8 cellular contexts compared by ENCODE assay signal in the genomic region with DNA sequence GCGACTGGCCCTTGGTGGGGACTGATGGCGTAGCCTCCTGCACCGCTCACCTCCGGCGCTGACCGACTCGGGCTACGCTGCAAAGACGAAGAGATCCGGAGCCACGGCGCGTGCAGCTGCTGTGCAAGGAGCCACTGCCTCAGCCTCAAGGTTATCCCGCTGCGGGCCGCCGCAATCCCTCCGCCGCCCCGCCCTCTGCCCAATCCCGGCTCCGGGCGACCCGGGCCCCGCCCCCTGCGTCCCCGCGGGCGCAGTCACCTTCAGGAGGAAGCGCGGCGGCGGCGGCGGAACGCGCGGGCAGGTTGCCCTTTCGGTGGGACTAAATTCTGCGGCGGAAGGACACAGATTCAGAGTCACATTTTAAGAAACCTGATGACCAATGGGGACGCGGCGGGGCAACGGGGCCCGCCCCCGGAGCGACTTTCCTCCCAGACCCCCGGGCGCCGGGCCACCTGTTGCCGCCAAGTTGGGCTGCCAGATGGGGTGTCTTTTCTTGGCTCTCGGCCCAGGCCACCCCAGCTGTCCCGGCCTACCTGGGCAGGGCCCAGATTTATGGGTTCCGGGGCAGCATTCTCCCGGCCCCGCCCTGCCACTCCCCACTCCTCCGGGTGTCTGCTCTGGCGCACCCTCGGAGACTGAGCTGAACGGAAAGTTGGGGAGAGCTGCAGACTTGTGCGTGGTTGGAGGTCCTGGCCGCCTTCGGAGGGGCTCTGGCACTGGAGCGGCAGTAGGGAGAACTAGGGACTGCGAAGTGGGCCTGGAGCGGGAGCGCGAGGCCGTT. TPM values are rescaled to one million over a fixed set of nuclear protein-coding genes. Genes with fewer than 3 reads are reported as not detected.
A peak's percentile ranks its signal among the peaks of the same experiment; 100 is the strongest.
DNase-seq lines count a peak whose midpoint lies in the region; ATAC-seq, FAIRE-seq and TF ChIP-seq lines count a peak whose summit lies in the region.

A gene (minus strand): TSS at position 125 of the 781 bp plus-strand sequence. CDS start 12,093 bp downstream, outside the sequence.

- no peaks in the 10 kb centered on the region for H3K9me3 Mint-ChIP-seq in T-helper 1 cell treated with Interleukin-12 subunit alpha and Interleukin-12 subunit beta and Interleukin-4 antibody, amounts not matched to agents 30 μg/mL and 1 μg/mL, for 36 hours

- TF ChIP-seq POLR2A in GM12892 (IDR thresholded peaks at IDR 0.05; ENCODE audit: low read depth, low read length) (peak; percentile 99), upper lobe of left lung (IDR thresholded peaks at IDR 0.05) (peak; percentile 70 to 97 (median 94))

- no peaks in the 10 kb centered on the region for H3K36me3 ChIP-seq in upper lobe of left lung

- H3K4me3 Mint-ChIP-seq in T-helper 1 cell treated with Interleukin-12 subunit alpha and Interleukin-12 subunit beta and Interleukin-4 antibody, amounts not matched to agents 30 μg/mL and 1 μg/mL, for 36 hours: peak within 1 kb of the TSS; percentile 98

- H3K27me3 ChIP-seq in upper lobe of left lung: no peaks in the 10 kb centered on the region

- H3K27me3 Mint-ChIP-seq in T-helper 1 cell treated with Interleukin-12 subunit alpha and Interleukin-12 subunit beta and Interleukin-4 antibody, amounts not matched to agents 30 μg/mL and 1 μg/mL, for 36 hours (ENCODE audit: low read depth): no peaks in the 10 kb centered on the region

- peak; percentile 90 for FAIRE-seq in GM12892 (lab: Jason Lieb, UNC)

- no peaks in the 10 kb centered on the region for H3K9me3 ChIP-seq in upper lobe of left lung

- TF ChIP-seq CTCF in upper lobe of left lung (IDR thresholded peaks at IDR 0.05): peak in 2 of 6 experiments; percentile 21 to 22

- peaks cover 46% of the 10 kb centered on the region for H3K4me1 Mint-ChIP-seq in T-helper 1 cell treated with Interleukin-12 subunit alpha and Interleukin-12 subunit beta and Interleukin-4 antibody, amounts not matched to agents 30 μg/mL and 1 μg/mL, for 36 hours (ENCODE audit: low read depth)

- peak in 1 of 4 donors; percentile 36 for TF ChIP-seq EP300 in upper lobe of left lung (IDR thresholded peaks at IDR 0.05)

- peak within 1 kb of the TSS; percentile 94 to 99 (median 96) for H3K27ac ChIP-seq in upper lobe of left lung

- H3K4me1 ChIP-seq in upper lobe of left lung: peaks cover 36 to 46% (median 44%) of the 10 kb centered on the region in 4 donors

- H3K27ac Mint-ChIP-seq in T-helper 1 cell treated with Interleukin-12 subunit alpha and Interleukin-12 subunit beta and Interleukin-4 antibody, amounts not matched to agents 30 μg/mL and 1 μg/mL, for 36 hours: peak within 1 kb of the TSS; percentile 99

- H3K36me3 Mint-ChIP-seq in T-helper 1 cell treated with Interleukin-12 subunit alpha and Interleukin-12 subunit beta and Interleukin-4 antibody, amounts not matched to agents 30 μg/mL and 1 μg/mL, for 36 hours (ENCODE audit: low read depth): peaks cover 25% of the 10 kb centered on the region

- 0% methylated on average over 7 to 29 of the region's 70 CpGs for WGBS in upper lobe of left lung, 2 donors

- ATAC-seq in HG02870 (IDR thresholded peaks at IDR 0.05; ENCODE audit: unreplicated experiment) (peak; percentile 32), left cardiac atrium (peak; percentile 90 to 91), upper lobe of left lung (ENCODE audit: low FRiP score in 2 of 2) (peak; percentile 92 to 94)

- intact Hi-C loops in left cardiac atrium (cut with DNase I) (loop anchor here in 1 of 2 donors (5.0 kb wide), 1 partner anchor 41 kb away; a partner anchor contains a TSS), posterior vena cava (cut with DNase I) (no loop called here)

- peak within 1 kb of the TSS; percentile 83 to 100 (median 93) for H3K4me3 ChIP-seq in upper lobe of left lung

- peak; percentile 86 for DNase-seq in GM12892 (ENCODE audit: insufficient read length)
- DNase-seq in NCI-H1694 treated with DMSO at 0.1 percent for 48 hours (lab: John Stamatoyannopoulos, UW): peak; percentile 87
- peak; percentile 91 for DNase-seq in amniotic stem cell (lab: John Stamatoyannopoulos, UW)
- peak; percentile 98 for DNase-seq in left cardiac atrium
- DNase-seq in posterior vena cava (ENCODE audit: low spot score): peak; percentile 98
- DNase-seq in upper lobe of left lung: peak; percentile 98 to 99

RNA-seq across cellular contexts. Expression of the gene that starts here (rescaled TPM):
- polyA plus RNA-seq in GM12892 (2012; ENCODE audit: missing spikeins): 1,976 TPM
- total RNA-seq in left cardiac atrium (1,000 to 10,000 TPM in 1 of 2 donors, 100 to 1,000 TPM in 1; 881 to 1,100 TPM), posterior vena cava (100 to 1,000 TPM; 554 to 783 TPM), upper lobe of left lung (100 to 1,000 TPM; 278 to 569 (median 393) TPM)

Comparison
In these comparisons a context has a peak if more than half of its experiments do, and no peak if none do; other contexts are left out.
1. Peak in every context shown above with its lines: DNase-seq, ATAC-seq, H3K4me3 ChIP-seq and H3K27ac ChIP-seq.
2. ATAC-seq: peak in every context shown above with its lines; median percentile 93 in upper lobe of left lung; 90 in left cardiac atrium; 32 in HG02870.